In the genomic region with DNA sequence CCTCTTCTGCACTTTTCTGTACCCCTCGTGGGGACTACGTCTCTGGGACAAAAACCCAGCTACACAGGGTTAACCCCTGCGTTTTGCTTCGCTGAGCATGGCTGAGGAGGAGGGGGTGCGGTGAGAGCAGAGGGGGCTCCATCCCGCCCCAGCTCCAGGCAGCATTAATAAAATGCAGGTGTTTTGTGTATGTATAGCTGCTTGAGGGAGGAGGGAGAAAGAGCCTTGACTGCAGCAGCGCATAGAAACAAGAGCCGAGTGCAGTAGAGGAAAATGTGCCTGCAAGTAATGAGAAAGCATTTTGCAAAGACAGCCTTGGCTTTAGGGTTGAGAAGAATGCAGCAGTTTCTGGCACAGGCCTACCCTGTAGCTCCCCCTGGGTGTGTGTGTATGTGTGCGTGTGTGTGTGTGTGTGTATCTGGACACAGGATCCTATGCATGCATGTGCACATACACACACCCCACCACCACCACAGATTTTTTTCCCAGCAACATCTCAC, we compare ENCODE assay signal across 8 cellular contexts.
DNase-seq lines count a peak whose midpoint lies in the region; ATAC-seq and TF ChIP-seq lines count a peak whose summit lies in the region.
"Had no signal": no experiment of that assay in that cellular context is flagged by ENCODE, and none has a peak within 500 bp of the region (broad histone marks: within the 10 kb centered on the region; RNA-seq: fewer than 3 reads in every experiment).

No MANE protein-coding gene starts in this region.

- ATAC-seq in GM19455 (IDR thresholded peaks at IDR 0.05; ENCODE audit: unreplicated experiment): no peak

- no peak overlapping the region for H3K4me3 ChIP-seq in retinal pigment epithelial cell (ENCODE audit: low read length)

- peak; percentile 36 for TF ChIP-seq CTCF in retinal pigment epithelial cell (conservative IDR thresholded peaks at IDR 0.05; ENCODE audit: low read depth, low read length)

- H3K27ac ChIP-seq in epithelial cell of prostate: peak overlapping the region; percentile 92

- DNase-seq in ELF-1 (ENCODE audit: low read depth, low spot score) (peak; percentile 35), NCI-H226 (peak; percentile 51), epithelial cell of prostate (ENCODE audit: low read depth, low spot score) (no peak), retinal pigment epithelial cell (ENCODE audit: low read depth) (no peak), mesenteric fat pad (ENCODE audit: low spot score) (no peak), globus pallidus (ENCODE audit: low spot score) (no peak)
- DNase-seq: midbrain had no signal

Comparison
In these comparisons a context has a peak if more than half of its experiments do, and no peak if none do; other contexts are left out.
1. DNase-seq: peak in ELF-1 (single experiment) and NCI-H226 (single experiment); none in epithelial cell of prostate (single experiment), retinal pigment epithelial cell (single experiment), mesenteric fat pad (single experiment) and globus pallidus (single experiment).